20 cellular contexts compared by ENCODE assay signal in genomic region chr3:45236964-45237363, GRCh38. TPM values are rescaled to one million over a fixed set of nuclear protein-coding genes. Genes with fewer than 3 reads are reported as not detected.
"Had no signal": no experiment of that assay in that cellular context is flagged by ENCODE, and none has a peak within 500 bp of the region (broad histone marks: within the 10 kb centered on the region; RNA-seq: fewer than 3 reads in every experiment).

No MANE protein-coding gene starts in this region.

- H3K36me3 ChIP-seq: colonic mucosa, esophagus squamous epithelium, left lung, neutrophil, thyroid gland had no signal

- H3K36me3 Mint-ChIP-seq: activated naive CD4-positive, alpha-beta T cell treated with anti-CD3 and anti-CD28 coated beads, Interleukin-2, amount 50 U/mL, for 72 hours; stimulated activated effector memory CD8-positive, alpha-beta T cell treated with anti-CD3 and anti-CD28 coated beads, Interleukin-12 subunit alpha, Interleukin-12 subunit beta, amount 100 ng/mL, for 72 hours had no signal

- H3K79me2 ChIP-seq: parathyroid adenoma had no signal

- H3K4me3 ChIP-seq: colonic mucosa, esophagus squamous epithelium, left lung, thyroid gland had no signal

- DNase-seq: activated CD4-positive, alpha-beta memory T cell treated with anti-CD3 and anti-CD28 coated beads, Interleukin-2, amount 10 ng/mL, durations not matched to agents 7 days and 5 days; activated gamma-delta T cell; activated T-cell treated with anti-CD3 and anti-CD28 coated beads, Interleukin-2, amount 50 U/mL, for 48 hours; colonic mucosa; effector CD4-positive, alpha-beta T cell; esophagus squamous epithelium; foreskin fibroblast; glutamatergic neuron; hypothalamus; kidney; left lung; mammary epithelial cell; naive thymus-derived CD8-positive, alpha-beta T cell; stimulated activated CD4-positive, alpha-beta T cell treated with anti-CD3 and anti-CD28 coated beads, Interleukin-2, amount 100 ng/mL, for 24 hours; T-helper 9 cell; thyroid gland had no signal

- H3K4me1 Mint-ChIP-seq: stimulated activated effector memory CD8-positive, alpha-beta T cell treated with anti-CD3 and anti-CD28 coated beads, Interleukin-12 subunit alpha, Interleukin-12 subunit beta, amount 100 ng/mL, for 72 hours had no signal

- H3K4me1 ChIP-seq: colonic mucosa, esophagus squamous epithelium, left lung, parathyroid adenoma, thyroid gland had no signal

- H3K9ac ChIP-seq: parathyroid adenoma had no signal

- FAIRE-seq: kidney had no signal

- H3K9me3 ChIP-seq: colonic mucosa, esophagus squamous epithelium, left lung, neutrophil, thyroid gland had no signal

- H3K27me3 ChIP-seq: colonic mucosa, left lung, neutrophil, thyroid gland had no signal

- H3K27ac ChIP-seq: colonic mucosa, esophagus squamous epithelium, left lung, neutrophil, parathyroid adenoma, thyroid gland had no signal

- ATAC-seq: left lung; naive thymus-derived CD8-positive, alpha-beta T cell; stimulated activated effector memory CD8-positive, alpha-beta T cell treated with anti-CD3 and anti-CD28 coated beads, Interleukin-12 subunit alpha, Interleukin-12 subunit beta, amount 100 ng/mL, for 72 hours had no signal

- H3K4me3 Mint-ChIP-seq: activated CD4-positive, alpha-beta memory T cell treated with anti-CD3 and anti-CD28 coated beads, Interleukin-2, amount 10 ng/mL, durations not matched to agents 7 days and 5 days; naive thymus-derived CD8-positive, alpha-beta T cell; stimulated activated effector memory CD8-positive, alpha-beta T cell treated with anti-CD3 and anti-CD28 coated beads, Interleukin-12 subunit alpha, Interleukin-12 subunit beta, amount 100 ng/mL, for 72 hours had no signal

- H2AFZ ChIP-seq: parathyroid adenoma had no signal

- H3K27ac Mint-ChIP-seq: activated CD4-positive, alpha-beta memory T cell treated with anti-CD3 and anti-CD28 coated beads, Interleukin-2, amount 10 ng/mL, durations not matched to agents 7 days and 5 days; activated naive CD4-positive, alpha-beta T cell treated with anti-CD3 and anti-CD28 coated beads, Interleukin-2, amount 50 U/mL, for 72 hours; naive thymus-derived CD8-positive, alpha-beta T cell; stimulated activated effector memory CD8-positive, alpha-beta T cell treated with anti-CD3 and anti-CD28 coated beads, Interleukin-12 subunit alpha, Interleukin-12 subunit beta, amount 100 ng/mL, for 72 hours had no signal

RNA-seq across cellular contexts. Expression of gene TMEM158, which starts 10.9 kb away (rescaled TPM):
- total RNA-seq: activated CD4-positive, alpha-beta memory T cell treated with anti-CD3 and anti-CD28 coated beads, Interleukin-2, amount 10 ng/mL, durations not matched to agents 7 days and 5 days; activated naive CD4-positive, alpha-beta T cell treated with anti-CD3 and anti-CD28 coated beads, Interleukin-2, amount 50 U/mL, for 72 hours had no signal
- polyA plus RNA-seq: naive thymus-derived CD8-positive, alpha-beta T cell had no signal
